In genomic region chr6:138765896-138766487, GRCh38 we compare ENCODE assay signal across 8 cellular contexts. TPM values are rescaled to one million over a fixed set of nuclear protein-coding genes. Genes with fewer than 3 reads are reported as not detected.
A peak's percentile ranks its signal among the peaks of the same experiment; 100 is the strongest.
DNase-seq lines count a peak whose midpoint lies in the region; TF ChIP-seq lines count a peak whose summit lies in the region.

No MANE protein-coding gene starts in this region.

- POLR2A ChIA-PET in Caco-2 (lab: Charles Lee): no interaction called here

- BruUV-seq in Caco-2 (replicated peaks; lab: Mats Ljungman, UMichigan): no TSS peak

- no peaks in the 10 kb centered on the region for H3K9me3 Mint-ChIP-seq in Caco-2 (ENCODE audit: unreplicated experiment)

- intact Hi-C loops in Caco-2 (cut with micrococcal nuclease; ENCODE audit: unreplicated experiment) (loop anchor here (1.0 to 5.0 kb wide), 4 partner anchors 74 to 649 kb away; no protein-coding TSS in a partner anchor), sigmoid colon (cut with DNase I) (loop anchor here (2.0 to 10.0 kb wide), 2 partner anchors 175 to 771 kb away; no protein-coding TSS in a partner anchor)

- no peaks in the 10 kb centered on the region for H3K9me3 ChIP-seq in Caco-2
- H3K9me3 ChIP-seq in sigmoid colon: no peaks in the 10 kb centered on the region

- TF ChIP-seq CTCF in Caco-2 (IDR thresholded peaks at IDR 0.05; ENCODE audit: insufficient read depth in 1 of 2, low read depth in 1 of 2, low read length in 1 of 2, severe bottlenecking in 1 of 2, unreplicated experiment in 1 of 2) (peak; percentile 40 to 49), sigmoid colon (IDR thresholded peaks at IDR 0.05) (peak in 3 of 4 experiments; percentile 45 to 54 (median 51))

- H3K4me1 ChIP-seq in Caco-2: no peaks in the 10 kb centered on the region
- H3K4me1 ChIP-seq in sigmoid colon: no peaks in the 10 kb centered on the region

- no peak for TF ChIP-seq POLR2A in sigmoid colon (IDR thresholded peaks at IDR 0.05)

- no peak overlapping the region for H3K27ac ChIP-seq in sigmoid colon

- H3K36me3 ChIP-seq in Caco-2 (ENCODE audit: control insufficient read depth, insufficient read depth, low read length) (no peaks in the 10 kb centered on the region), sigmoid colon (no peaks in the 10 kb centered on the region)

- DNase-seq in Caco-2: peak in 1 of 2 experiments; percentile 25
- DNase-seq in HuH-7 (ENCODE audit: low spot score): peak; percentile 26
- DNase-seq in SK-N-DZ (ENCODE audit: low spot score): peak; percentile 25
- DNase-seq in fibroblast of the conjunctiva (ENCODE audit: low read depth): peak; percentile 14
- no peak for DNase-seq in sigmoid colon
- no peak for DNase-seq in GOT3 (lab: John Stamatoyannopoulos, UW)
- no peak for DNase-seq in activated gamma-delta T cell treated with Interleukin-2 at 50 U/mL for 16 hours
- no peak for DNase-seq in activated CD8-positive, alpha-beta memory T cell treated with anti-CD3 and anti-CD28 coated beads, Interleukin-2, amount 50 U/mL, for 4 hours

- TF ChIP-seq EP300 in sigmoid colon (IDR thresholded peaks at IDR 0.05): no peak

- no peak overlapping the region for H3K4me3 ChIP-seq in Caco-2 (ENCODE audit: low read depth, low read length)
- H3K4me3 ChIP-seq in sigmoid colon: no peak overlapping the region

- CTCF ChIA-PET in Caco-2 (lab: Charles Lee): interaction anchor here (0.6 to 1.1 kb wide), 4 partner anchors 13 to 650 kb away, joined by 3 to 4 read pairs (median 3); no protein-coding TSS in a partner anchor

- no peaks in the 10 kb centered on the region for H3K36me3 Mint-ChIP-seq in Caco-2 (ENCODE audit: insufficient read depth, unreplicated experiment)

- no peaks in the 10 kb centered on the region for H3K27me3 Mint-ChIP-seq in Caco-2 (ENCODE audit: insufficient read depth, unreplicated experiment)

- H3K4me3 Mint-ChIP-seq in Caco-2 (ENCODE audit: unreplicated experiment): no peak overlapping the region

- H3K4me1 Mint-ChIP-seq in Caco-2 (ENCODE audit: low read depth, unreplicated experiment): no peaks in the 10 kb centered on the region

- WGBS in sigmoid colon, 2 donors: 92 to 96% methylated on average over 3 of the region's 3 CpGs

- no peaks in the 10 kb centered on the region for H3K27me3 ChIP-seq in Caco-2 (replicated peaks; ENCODE audit: control insufficient read depth, insufficient read depth, low read length)
- no peaks in the 10 kb centered on the region for H3K27me3 ChIP-seq in sigmoid colon

- H3K27ac Mint-ChIP-seq in Caco-2 (ENCODE audit: unreplicated experiment): no peak overlapping the region

RNA-seq across cellular contexts. Expression of gene CCDC28A, which starts 7.6 kb away (rescaled TPM):
- total RNA-seq in Caco-2 (2022) (8.9 and 10.8 TPM in 2 replicates), sigmoid colon (10 to 100 TPM; 17.4 to 33.1 (median 21.7) TPM)
- polyA plus RNA-seq in SK-N-DZ (2014; cell fraction: cytosol; rRNA removed): 16.0 and 17.6 TPM in 2 replicates
- 10.6 and 13.3 TPM in 2 replicates for polyA plus RNA-seq in SK-N-DZ (2014; cell fraction: nucleus; rRNA removed)
- 10 to 100 TPM; 26.5 to 49.5 (median 42.6) TPM for polyA plus RNA-seq in sigmoid colon

RNA-seq across cellular contexts. Expression of gene ECT2L, which starts 29.9 kb away (rescaled TPM):
- total RNA-seq in Caco-2 (2022) (not detected in 2 replicates), sigmoid colon (not detected)
- polyA plus RNA-seq in SK-N-DZ (2014; cell fraction: cytosol; rRNA removed): 0.02 TPM in 1 of 2 replicates, not detected in the other
- polyA plus RNA-seq in SK-N-DZ (2014; cell fraction: nucleus; rRNA removed): not detected in 2 replicates
- under 1 TPM in 1 of 3 donors, not detected in 2; 0.04 TPM for polyA plus RNA-seq in sigmoid colon

Comparison
In these comparisons a context has a peak if more than half of its experiments do, and no peak if none do; other contexts are left out.
1. DNase-seq: peak in HuH-7 (single experiment), SK-N-DZ (single experiment) and fibroblast of the conjunctiva (single experiment); none in sigmoid colon (single experiment), GOT3 (single experiment), activated gamma-delta T cell treated with Interleukin-2 at 50 U/mL for 16 hours (single experiment) and activated CD8-positive, alpha-beta memory T cell treated with anti-CD3 and anti-CD28 coated beads, Interleukin-2, amount 50 U/mL, for 4 hours (single experiment).